Comparison of ENCODE assay signal across 9 cellular contexts in genomic region chr11:19777032-19777341, GRCh38.
DNase-seq lines count a peak whose midpoint lies in the region; ATAC-seq and TF ChIP-seq lines count a peak whose summit lies in the region.
"Had no signal": no experiment of that assay in that cellular context is flagged by ENCODE, and none has a peak within 500 bp of the region (broad histone marks: within the 10 kb centered on the region; RNA-seq: fewer than 3 reads in every experiment).

No MANE protein-coding gene starts in this region.

- H3K4me1 Mint-ChIP-seq in osteocyte (ENCODE audit: unreplicated experiment) = peaks cover 19% of the 10 kb centered on the region

- dilution Hi-C loops in IMR-90 (cut with HindIII; ENCODE audit: low sequenced_read_pairs, unreplicated experiment) = no loop called here

- no peak overlapping the region for H3K14ac ChIP-seq in IMR-90 (replicated peaks; ENCODE audit: low read depth, low read length)

- no peak for TF ChIP-seq RAD21 in IMR-90 (IDR thresholded peaks at IDR 0.05; ENCODE audit: low read length)

- H3K27me3 ChIP-seq in BLaER1 treated with 17β-estradiol and CSF1 and Interleukin-3, amounts not matched to agents 10 nM and 100 nM = peaks cover 54 to 86% (median 83%) of the 10 kb centered on the region in 11 experiments
- H3K27me3 ChIP-seq in IMR-90 (ENCODE audit: control insufficient read depth, insufficient read depth, low read length) = peaks cover 3% of the 10 kb centered on the region; the same call in 1 of the 2 replicates
- H3K27me3 ChIP-seq in esophagus squamous epithelium = peaks cover 0 to 23% (median 0%) of the 10 kb centered on the region in 4 donors

- H2AK9ac ChIP-seq in IMR-90 (replicated peaks; ENCODE audit: low read depth, low read length, poor library complexity) = no peak overlapping the region

- TF ChIP-seq POLR2A in IMR-90 (IDR thresholded peaks at IDR 0.05; ENCODE audit: low read depth, low read length) = no peak
- no peak for TF ChIP-seq POLR2A in esophagus squamous epithelium (IDR thresholded peaks at IDR 0.05)

- in situ Hi-C loops in IMR-90 (cut with MboI; ENCODE audit: low sequenced_read_pairs) = no loop called here

- H2AK5ac ChIP-seq in IMR-90 (ENCODE audit: low read depth, low read length) = no peak overlapping the region

- peak overlapping the region; percentile 11 for H2AFZ ChIP-seq in IMR-90 (replicated peaks; ENCODE audit: low read length, poor library complexity)

- peaks cover 7% of the 10 kb centered on the region; the same call in 1 of the 2 replicates for H3K9me1 ChIP-seq in IMR-90 (ENCODE audit: insufficient read depth, low read length)

- no peak overlapping the region for H3K56ac ChIP-seq in IMR-90 (ENCODE audit: extremely low read depth, insufficient read depth, low read length)

- no peak overlapping the region for H3K18ac ChIP-seq in IMR-90 (ENCODE audit: low read depth, low read length)

- no peak overlapping the region for H4K8ac ChIP-seq in IMR-90 (ENCODE audit: low read depth in 2 of 2, low read length in 2 of 2)

- H3K36me3 Mint-ChIP-seq in osteocyte (ENCODE audit: unreplicated experiment) = peaks cover under 1% of the 10 kb centered on the region

- no CpG with 5 or more reads among the region's 45 CpGs for WGBS in IMR-90 (ENCODE audit: extremely low coverage in 2 of 2, insufficient read length in 1 of 2), 2 experiments
- 3% methylated on average over 5 of the region's 45 CpGs; no CpG with 5 or more reads in 1 of the 2 donors for WGBS in esophagus squamous epithelium, 2 donors

- H4K91ac ChIP-seq in IMR-90 (ENCODE audit: insufficient read depth, low read depth, low read length) = no peak overlapping the region

- no peak overlapping the region for H3K4ac ChIP-seq in IMR-90 (ENCODE audit: low read depth, low read length)

- H3K9me3 Mint-ChIP-seq in osteocyte (ENCODE audit: unreplicated experiment) = peaks cover 1% of the 10 kb centered on the region

- no peak overlapping the region for H3K27ac Mint-ChIP-seq in osteocyte (ENCODE audit: unreplicated experiment)

- no peaks in the 10 kb centered on the region for H3K36me3 ChIP-seq in BLaER1 treated with 17β-estradiol and CSF1 and Interleukin-3, amounts not matched to agents 10 nM and 100 nM
- H3K36me3 ChIP-seq in IMR-90 (ENCODE audit: control insufficient read depth, insufficient read depth, low read length) (no peaks in the 10 kb centered on the region), esophagus squamous epithelium (no peaks in the 10 kb centered on the region)
- H3K36me3 ChIP-seq: HAP-1 had no signal

- H2BK15ac ChIP-seq in IMR-90 (ENCODE audit: low read depth, low read length) = no peak overlapping the region

- CTCF ChIA-PET in IMR-90 (lab: Yijun Ruan, JAX) = interaction anchor here (0.6 to 1.0 kb wide), 2 partner anchors 12 to 517 kb away, joined by 3 to 5 read pairs; no protein-coding TSS in a partner anchor

- peaks cover 0 to 8% (median 0%) of the 10 kb centered on the region in 11 experiments; a peak in 3 of 22 replicates for H3K9me3 ChIP-seq in BLaER1 treated with 17β-estradiol and CSF1 and Interleukin-3, amounts not matched to agents 10 nM and 100 nM (replicated peaks in 1 of 11)
- H3K9me3 ChIP-seq in IMR-90 (ENCODE audit: control insufficient read depth, insufficient read depth, low read length) (0 out of 2 replicates have a peak, but pooled peaks cover 1% of the 10 kb centered on the region), esophagus squamous epithelium (no peaks in the 10 kb centered on the region)
- H3K9me3 ChIP-seq: HAP-1 had no signal

- peaks cover 3% of the 10 kb centered on the region for H3K27me3 Mint-ChIP-seq in osteocyte (ENCODE audit: unreplicated experiment)

- H3K4me2 ChIP-seq in BLaER1 treated with 17β-estradiol and CSF1 and Interleukin-3, amounts not matched to agents 10 nM and 100 nM = peak overlapping the region; percentile 54 to 90 (median 80)
- H3K4me2 ChIP-seq in IMR-90 (ENCODE audit: low read depth, low read length) = peak overlapping the region; percentile 84

- no peak overlapping the region for H2BK5ac ChIP-seq in IMR-90 (ENCODE audit: low read depth, low read length, poor library complexity, severe bottlenecking)

- peaks cover 66 to 70% of the 10 kb centered on the region in 2 experiments for H3K79me1 ChIP-seq in IMR-90 (ENCODE audit: low read depth in 1 of 2, low read length in 2 of 2)

- H3K27ac ChIP-seq in BLaER1 treated with 17β-estradiol and CSF1 and Interleukin-3, amounts not matched to agents 10 nM and 100 nM = no peak overlapping the region
- H3K27ac ChIP-seq in IMR-90 (ENCODE audit: insufficient read depth, low read length) (no peak overlapping the region), esophagus squamous epithelium (peak overlapping the region in 1 of 4 donors; percentile 16)

- intact Hi-C loops in IMR-90 (cut with micrococcal nuclease) (no loop called here), esophagus squamous epithelium (cut with DNase I) (no loop called here)

- DNase-seq in IMR-90 = no peak
- no peak for DNase-seq in esophagus squamous epithelium (lab: John Stamatoyannopoulos, UW)
- DNase-seq in osteocyte (ENCODE audit: extremely low spot score, unreplicated experiment) = no peak
- no peak for DNase-seq in HUDEP-2 (lab: John Stamatoyannopoulos, UW; ENCODE audit: unreplicated experiment in 76 of 76)
- DNase-seq in DMS153 treated with DMSO at 0.1 percent for 48 hours (lab: John Stamatoyannopoulos, UW; ENCODE audit: unreplicated experiment) = no peak

- TF ChIP-seq CTCF in IMR-90 (conservative IDR thresholded peaks at IDR 0.05; ENCODE audit: low read depth, low read length) (no peak), esophagus squamous epithelium (IDR thresholded peaks at IDR 0.05) (no peak), osteocyte (IDR thresholded peaks at IDR 0.05) (no peak)

- H3K4me3 Mint-ChIP-seq in osteocyte (ENCODE audit: unreplicated experiment) = peak overlapping the region; percentile 70

- H4K5ac ChIP-seq in IMR-90 (ENCODE audit: low read depth, low read length) = no peak overlapping the region

- BruUV-seq in IMR-90 (replicated peaks; lab: Mats Ljungman, UMichigan) = no TSS peak

- peak; percentile 19 for ATAC-seq in GM21360 (IDR thresholded peaks at IDR 0.05; ENCODE audit: unreplicated experiment)
- peak; percentile 71 for ATAC-seq in IMR-90 (ENCODE audit: low read depth)
- ATAC-seq in HG03280 (IDR thresholded peaks at IDR 0.05; ENCODE audit: unreplicated experiment) = no peak

- peaks cover 0 to 17% (median 5%) of the 10 kb centered on the region in 11 experiments; a peak in 8 of 22 replicates for H4K20me1 ChIP-seq in BLaER1 treated with 17β-estradiol and CSF1 and Interleukin-3, amounts not matched to agents 10 nM and 100 nM
- H4K20me1 ChIP-seq in IMR-90 (ENCODE audit: insufficient read depth, low read length) = peaks cover 89% of the 10 kb centered on the region

- no peak overlapping the region for H2BK20ac ChIP-seq in IMR-90 (ENCODE audit: low read depth, low read length)

- POLR2A ChIA-PET in IMR-90 (lab: Charles Lee; ENCODE audit: unreplicated experiment) = no interaction called here

- no peak overlapping the region for H3K23ac ChIP-seq in IMR-90 (ENCODE audit: low read depth, low read length)

- H3K4me1 ChIP-seq in BLaER1 treated with 17β-estradiol and CSF1 and Interleukin-3, amounts not matched to agents 10 nM and 100 nM = peaks cover 5 to 14% (median 10%) of the 10 kb centered on the region in 10 experiments; a peak in 17 of 20 replicates
- H3K4me1 ChIP-seq in IMR-90 (ENCODE audit: control insufficient read depth, insufficient read depth, low read length) (peaks cover 2% of the 10 kb centered on the region; the same call in 1 of the 2 replicates), esophagus squamous epithelium (peaks cover 8 to 28% (median 13%) of the 10 kb centered on the region in 3 donors)
- H3K4me1 ChIP-seq: HAP-1 had no signal

- no peak overlapping the region for H2BK120ac ChIP-seq in IMR-90 (ENCODE audit: low read depth, low read length)

- no peak overlapping the region for H3K9ac ChIP-seq in BLaER1 treated with 17β-estradiol and CSF1 and Interleukin-3, amounts not matched to agents 10 nM and 100 nM
- H3K9ac ChIP-seq in IMR-90 (ENCODE audit: low read depth, low read length) = no peak overlapping the region

- peak overlapping the region in 7 of 10 experiments; percentile 18 to 60 (median 34); a peak in 8 of 20 replicates for H3K4me3 ChIP-seq in BLaER1 treated with 17β-estradiol and CSF1 and Interleukin-3, amounts not matched to agents 10 nM and 100 nM
- H3K4me3 ChIP-seq in IMR-90 (ENCODE audit: insufficient read depth, low read depth, low read length) (peak overlapping the region; percentile 41), esophagus squamous epithelium (peak overlapping the region; percentile 35 to 72 (median 45))
- H3K4me3 ChIP-seq: HAP-1 had no signal

TF ChIP-seq in IMR-90, 13 proteins besides CTCF, POLR2A, EP300 and RAD21 (continues in another document):
- TF ChIP-seq FOS (IDR thresholded peaks at IDR 0.05; ENCODE audit: low read depth, low read length) = no peak
- no peak for TF ChIP-seq SMC3 (IDR thresholded peaks at IDR 0.05; ENCODE audit: low read depth, low read length)
- TF ChIP-seq MAFK (IDR thresholded peaks at IDR 0.05; ENCODE audit: low read depth, low read length) = no peak
- TF ChIP-seq NFE2L2 (IDR thresholded peaks at IDR 0.05; ENCODE audit: low read depth, low read length) = no peak
- TF ChIP-seq BHLHE40 (IDR thresholded peaks at IDR 0.05; ENCODE audit: low read depth, low read length) = no peak
- no peak for TF ChIP-seq ELK1 (IDR thresholded peaks at IDR 0.05; ENCODE audit: borderline replicate concordance, low read depth, low read length)
- no peak for TF ChIP-seq RFX5 (IDR thresholded peaks at IDR 0.05; ENCODE audit: low read depth, low read length)
- TF ChIP-seq MAZ (IDR thresholded peaks at IDR 0.05; ENCODE audit: borderline replicate concordance, low read depth, low read length) = no peak
- TF ChIP-seq RCOR1 (IDR thresholded peaks at IDR 0.05; ENCODE audit: insufficient replicate concordance, low read length) = no peak
- TF ChIP-seq CHD1 (IDR thresholded peaks at IDR 0.05; ENCODE audit: low read depth, low read length) = no peak
- no peak for TF ChIP-seq MXI1 (IDR thresholded peaks at IDR 0.05; ENCODE audit: borderline replicate concordance, low read depth, low read length)
- TF ChIP-seq CEBPB (IDR thresholded peaks at IDR 0.05; ENCODE audit: low read depth, low read length) = no peak
